Comparison of ENCODE assay signal across 1 cellular context in the genomic region with DNA sequence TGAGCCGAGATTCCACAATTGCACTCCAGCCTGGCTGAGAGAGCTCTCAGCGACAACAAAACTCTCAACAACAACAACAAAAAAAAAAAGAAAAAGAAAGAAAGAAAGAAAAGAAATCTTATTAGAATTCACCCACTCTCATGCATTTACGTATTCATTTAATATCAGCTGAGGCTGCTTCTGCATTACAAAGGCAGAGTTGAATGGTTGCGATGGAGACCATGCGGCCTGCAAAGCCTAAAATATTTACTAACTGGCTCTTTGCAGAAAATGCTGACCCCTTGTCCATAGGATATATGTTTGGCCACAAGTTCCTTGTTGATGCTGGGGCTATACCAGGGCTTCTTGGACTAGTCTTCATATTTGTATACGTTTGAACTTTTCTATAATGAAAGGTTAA.
TF ChIP-seq lines count a peak whose summit lies in the region.

No MANE protein-coding gene starts in this region.

TF ChIP-seq in GM23338, 12 proteins besides CTCF, POLR2A, EP300 and RAD21 (continued from another document):
- TF ChIP-seq, protein P1, sequence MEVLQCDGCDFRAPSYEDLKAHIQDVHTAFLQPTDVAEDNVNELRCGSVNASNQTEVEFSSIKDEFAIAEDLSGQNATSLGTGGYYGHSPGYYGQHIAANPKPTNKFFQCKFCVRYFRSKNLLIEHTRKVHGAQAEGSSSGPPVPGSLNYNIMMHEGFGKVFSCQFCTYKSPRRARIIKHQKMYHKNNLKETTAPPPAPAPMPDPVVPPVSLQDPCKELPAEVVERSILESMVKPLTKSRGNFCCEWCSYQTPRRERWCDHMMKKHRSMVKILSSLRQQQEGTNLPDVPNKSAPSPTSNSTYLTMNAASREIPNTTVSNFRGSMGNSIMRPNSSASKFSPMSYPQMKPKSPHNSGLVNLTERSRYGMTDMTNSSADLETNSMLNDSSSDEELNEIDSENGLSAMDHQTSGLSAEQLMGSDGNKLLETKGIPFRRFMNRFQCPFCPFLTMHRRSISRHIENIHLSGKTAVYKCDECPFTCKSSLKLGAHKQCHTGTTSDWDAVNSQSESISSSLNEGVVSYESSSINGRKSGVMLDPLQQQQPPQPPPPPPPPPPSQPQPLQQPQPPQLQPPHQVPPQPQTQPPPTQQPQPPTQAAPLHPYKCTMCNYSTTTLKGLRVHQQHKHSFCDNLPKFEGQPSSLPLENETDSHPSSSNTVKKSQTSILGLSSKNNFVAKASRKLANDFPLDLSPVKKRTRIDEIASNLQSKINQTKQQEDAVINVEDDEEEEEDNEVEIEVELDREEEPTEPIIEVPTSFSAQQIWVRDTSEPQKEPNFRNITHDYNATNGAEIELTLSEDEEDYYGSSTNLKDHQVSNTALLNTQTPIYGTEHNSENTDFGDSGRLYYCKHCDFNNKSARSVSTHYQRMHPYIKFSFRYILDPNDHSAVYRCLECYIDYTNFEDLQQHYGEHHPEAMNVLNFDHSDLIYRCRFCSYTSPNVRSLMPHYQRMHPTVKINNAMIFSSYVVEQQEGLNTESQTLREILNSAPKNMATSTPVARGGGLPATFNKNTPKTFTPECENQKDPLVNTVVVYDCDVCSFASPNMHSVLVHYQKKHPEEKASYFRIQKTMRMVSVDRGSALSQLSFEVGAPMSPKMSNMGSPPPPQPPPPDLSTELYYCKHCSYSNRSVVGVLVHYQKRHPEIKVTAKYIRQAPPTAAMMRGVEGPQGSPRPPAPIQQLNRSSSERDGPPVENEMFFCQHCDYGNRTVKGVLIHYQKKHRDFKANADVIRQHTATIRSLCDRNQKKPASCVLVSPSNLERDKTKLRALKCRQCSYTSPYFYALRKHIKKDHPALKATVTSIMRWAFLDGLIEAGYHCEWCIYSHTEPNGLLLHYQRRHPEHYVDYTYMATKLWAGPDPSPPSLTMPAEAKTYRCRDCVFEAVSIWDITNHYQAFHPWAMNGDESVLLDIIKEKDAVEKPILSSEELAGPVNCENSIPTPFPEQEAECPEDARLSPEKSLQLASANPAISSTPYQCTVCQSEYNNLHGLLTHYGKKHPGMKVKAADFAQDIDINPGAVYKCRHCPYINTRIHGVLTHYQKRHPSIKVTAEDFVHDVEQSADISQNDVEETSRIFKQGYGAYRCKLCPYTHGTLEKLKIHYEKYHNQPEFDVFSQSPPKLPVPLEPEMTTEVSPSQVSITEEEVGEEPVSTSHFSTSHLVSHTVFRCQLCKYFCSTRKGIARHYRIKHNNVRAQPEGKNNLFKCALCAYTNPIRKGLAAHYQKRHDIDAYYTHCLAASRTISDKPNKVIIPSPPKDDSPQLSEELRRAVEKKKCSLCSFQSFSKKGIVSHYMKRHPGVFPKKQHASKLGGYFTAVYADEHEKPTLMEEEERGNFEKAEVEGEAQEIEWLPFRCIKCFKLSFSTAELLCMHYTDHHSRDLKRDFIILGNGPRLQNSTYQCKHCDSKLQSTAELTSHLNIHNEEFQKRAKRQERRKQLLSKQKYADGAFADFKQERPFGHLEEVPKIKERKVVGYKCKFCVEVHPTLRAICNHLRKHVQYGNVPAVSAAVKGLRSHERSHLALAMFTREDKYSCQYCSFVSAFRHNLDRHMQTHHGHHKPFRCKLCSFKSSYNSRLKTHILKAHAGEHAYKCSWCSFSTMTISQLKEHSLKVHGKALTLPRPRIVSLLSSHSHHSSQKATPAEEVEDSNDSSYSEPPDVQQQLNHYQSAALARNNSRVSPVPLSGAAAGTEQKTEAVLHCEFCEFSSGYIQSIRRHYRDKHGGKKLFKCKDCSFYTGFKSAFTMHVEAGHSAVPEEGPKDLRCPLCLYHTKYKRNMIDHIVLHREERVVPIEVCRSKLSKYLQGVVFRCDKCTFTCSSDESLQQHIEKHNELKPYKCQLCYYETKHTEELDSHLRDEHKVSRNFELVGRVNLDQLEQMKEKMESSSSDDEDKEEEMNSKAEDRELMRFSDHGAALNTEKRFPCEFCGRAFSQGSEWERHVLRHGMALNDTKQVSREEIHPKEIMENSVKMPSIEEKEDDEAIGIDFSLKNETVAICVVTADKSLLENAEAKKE (CRISPR knock-in tag; IDR thresholded peaks at IDR 0.05): no peak
- no peak for TF ChIP-seq EZH2phosphoT487 (IDR thresholded peaks at IDR 0.05; ENCODE audit: unreplicated experiment)
